ENCODE assay signal across 1 cellular context in genomic region chr14:92793709-92794546, GRCh38.
TF ChIP-seq lines count a peak whose summit lies in the region.

TSS of gene GOLGA5 (plus strand) at chr14:92794305. CDS start at chr14:92797438, 3,133 bp downstream.

TF ChIP-seq in WTC11, 78 proteins besides CTCF, POLR2A, EP300 and RAD21 (continued from another document):
- peak; percentile 72; the same call in 1 of the 2 replicates for TF ChIP-seq CBFB (CRISPR knock-in tag; IDR thresholded peaks at IDR 0.05; ENCODE audit: low read depth)
- TF ChIP-seq USF1 (CRISPR knock-in tag; IDR thresholded peaks at IDR 0.05): peak; percentile 95
- no peak for TF ChIP-seq MXD4 (CRISPR knock-in tag; IDR thresholded peaks at IDR 0.05; ENCODE audit: borderline replicate concordance)
- TF ChIP-seq E2F1 (CRISPR knock-in tag; IDR thresholded peaks at IDR 0.05): no peak
- no peak for TF ChIP-seq ZNF138 (CRISPR knock-in tag; conservative IDR thresholded peaks at IDR 0.05)
- TF ChIP-seq CDX4 (CRISPR knock-in tag; IDR thresholded peaks at IDR 0.05; ENCODE audit: borderline replicate concordance): no peak
- 0 out of 2 replicates have a peak, but pooled peaks have one; percentile 55 for TF ChIP-seq KAT7 (CRISPR knock-in tag; IDR thresholded peaks at IDR 0.05; ENCODE audit: borderline replicate concordance)
- no peak for TF ChIP-seq ZMAT4 (CRISPR knock-in tag; IDR thresholded peaks at IDR 0.05)
- no peak for TF ChIP-seq PREB (CRISPR knock-in tag; IDR thresholded peaks at IDR 0.05; ENCODE audit: borderline replicate concordance)
- peak; percentile 92; the same call in 1 of the 2 replicates for TF ChIP-seq CREM (CRISPR knock-in tag; IDR thresholded peaks at IDR 0.05)
- TF ChIP-seq ZNF263 (CRISPR knock-in tag; IDR thresholded peaks at IDR 0.05; ENCODE audit: low read depth): no peak
- TF ChIP-seq ERG (CRISPR knock-in tag; IDR thresholded peaks at IDR 0.05): no peak
- TF ChIP-seq ZNF281 (CRISPR knock-in tag; IDR thresholded peaks at IDR 0.05): peak; percentile 72
- peak; percentile 82; the same call in 1 of the 2 replicates for TF ChIP-seq NR3C1 (CRISPR knock-in tag; conservative IDR thresholded peaks at IDR 0.05; ENCODE audit: low read depth)
- TF ChIP-seq TEAD4 (CRISPR knock-in tag; IDR thresholded peaks at IDR 0.05): no peak
- no peak for TF ChIP-seq PRDM15 (CRISPR knock-in tag; IDR thresholded peaks at IDR 0.05)
- no peak for TF ChIP-seq ELF4 (CRISPR knock-in tag; IDR thresholded peaks at IDR 0.05; ENCODE audit: low read depth)
- peak; percentile 59 for TF ChIP-seq GABPB1 (CRISPR knock-in tag; IDR thresholded peaks at IDR 0.05)
- TF ChIP-seq AFF4 (CRISPR knock-in tag; IDR thresholded peaks at IDR 0.05; ENCODE audit: borderline replicate concordance): 0 out of 2 replicates have a peak, but pooled peaks have one; percentile 69
- TF ChIP-seq E2F5 (CRISPR knock-in tag; IDR thresholded peaks at IDR 0.05): no peak; the same call in 1 of the 2 replicates
- no peak for TF ChIP-seq ZNF425 (CRISPR knock-in tag; conservative IDR thresholded peaks at IDR 0.05)
- TF ChIP-seq ZNF219 (CRISPR knock-in tag; IDR thresholded peaks at IDR 0.05; ENCODE audit: borderline replicate concordance): no peak
- TF ChIP-seq OVOL2 (CRISPR knock-in tag; IDR thresholded peaks at IDR 0.05; ENCODE audit: borderline replicate concordance): no peak
TF ChIP-seq in WTC11: peak in this region for 26.
